12 cellular contexts compared by ENCODE assay signal in the genomic region with DNA sequence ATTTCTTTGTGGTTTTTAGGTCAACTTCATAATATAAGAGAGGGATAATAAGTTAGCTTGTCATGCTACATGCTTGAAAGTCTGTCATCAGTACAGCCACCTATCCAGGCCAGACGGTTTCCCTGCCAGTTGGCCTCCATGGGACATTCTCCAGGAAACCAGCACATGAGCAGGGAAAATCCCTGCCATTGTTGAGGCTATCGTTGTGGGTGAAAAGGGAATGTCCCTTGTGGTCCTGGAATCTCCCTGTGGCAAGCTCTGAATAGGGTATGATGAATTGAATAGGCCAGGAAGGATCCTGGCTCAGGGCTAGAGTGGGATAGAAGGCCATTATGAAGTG. TPM values are rescaled to one million over a fixed set of nuclear protein-coding genes. Genes with fewer than 3 reads are reported as not detected.
A peak's percentile ranks its signal among the peaks of the same experiment; 100 is the strongest.
DNase-seq lines count a peak whose midpoint lies in the region; ATAC-seq and TF ChIP-seq lines count a peak whose summit lies in the region.
"Had no signal": no experiment of that assay in that cellular context is flagged by ENCODE, and none has a peak within 500 bp of the region (broad histone marks: within the 10 kb centered on the region; RNA-seq: fewer than 3 reads in every experiment).

No MANE protein-coding gene starts in this region.

- peak; percentile 49 for DNase-seq in ACHN
- peak; percentile 44 for DNase-seq in HCEC 1CT
- peak; percentile 69 for DNase-seq in amniotic epithelial cell (ENCODE audit: low read depth)
- DNase-seq in iris pigment epithelial cell (ENCODE audit: low read depth): peak; percentile 73
- no peak for DNase-seq in HPDE6-E6E7 (ENCODE audit: extremely low spot score)
- DNase-seq in MM.1S: no peak
- DNase-seq in CD8-positive, alpha-beta T cell: no peak
- DNase-seq: heart right ventricle, NCI-H526 treated with DMSO at 0.1 percent for 48 hours had no signal

- H3K9me2 ChIP-seq in MM.1S (replicated peaks; ENCODE audit: insufficient read depth, low read length): no peaks in the 10 kb centered on the region

- H3K36me3 Mint-ChIP-seq in CD8-positive, alpha-beta T cell: peaks cover 11% of the 10 kb centered on the region
- H3K36me3 Mint-ChIP-seq: stimulated activated memory B cell treated with anti-CD40 and anti-IgM and Interleukin-4, amounts not matched to agents 10 μg/mL and 1 μg/mL and 100 μg/mL, for 72 hours had no signal

- in situ Hi-C loops in ACHN (cut with HindIII; ENCODE audit: low pct_ligation_motif_present, low pct_unique_long_range_greater_than_20kb, low sequenced_read_pairs): no loop called here

- no peaks in the 10 kb centered on the region for H3K4me1 Mint-ChIP-seq in CD8-positive, alpha-beta T cell (ENCODE audit: low read depth)
- H3K4me1 Mint-ChIP-seq: central memory CD8-positive, alpha-beta T cell; stimulated activated memory B cell treated with anti-CD40 and anti-IgM and Interleukin-4, amounts not matched to agents 10 μg/mL and 1 μg/mL and 100 μg/mL, for 72 hours had no signal

- ATAC-seq in GM19328 (IDR thresholded peaks at IDR 0.05; ENCODE audit: unreplicated experiment): no peak
- no peak for ATAC-seq in CD8-positive, alpha-beta T cell
- ATAC-seq: stimulated activated memory B cell treated with anti-CD40 and anti-IgM and Interleukin-4, amounts not matched to agents 10 μg/mL and 1 μg/mL and 100 μg/mL, for 72 hours had no signal

- H3K9ac ChIP-seq in MM.1S (ENCODE audit: low read length): no peak overlapping the region

- H4K20me1 ChIP-seq in MM.1S (ENCODE audit: insufficient read depth, low read length): no peaks in the 10 kb centered on the region

- no peak for TF ChIP-seq CTCF in MM.1S (IDR thresholded peaks at IDR 0.05; ENCODE audit: low read length)
- no peak for TF ChIP-seq CTCF in CD8-positive, alpha-beta T cell (IDR thresholded peaks at IDR 0.05)

- H3K4me3 Mint-ChIP-seq in CD8-positive, alpha-beta T cell: no peak overlapping the region
- H3K4me3 Mint-ChIP-seq: central memory CD8-positive, alpha-beta T cell; stimulated activated memory B cell treated with anti-CD40 and anti-IgM and Interleukin-4, amounts not matched to agents 10 μg/mL and 1 μg/mL and 100 μg/mL, for 72 hours had no signal

- no peaks in the 10 kb centered on the region for H3K79me2 ChIP-seq in MM.1S (ENCODE audit: low read length)

- H3K9me3 ChIP-seq in MM.1S (replicated peaks; ENCODE audit: insufficient read depth, low read length): no peaks in the 10 kb centered on the region
- no peaks in the 10 kb centered on the region for H3K9me3 ChIP-seq in CD8-positive, alpha-beta T cell (ENCODE audit: low read length)
- H3K9me3 ChIP-seq: heart right ventricle had no signal

- no peak overlapping the region for H3K4me3 ChIP-seq in MM.1S (ENCODE audit: low read length)
- H3K4me3 ChIP-seq in CD8-positive, alpha-beta T cell (ENCODE audit: low read depth, low read length): no peak overlapping the region
- H3K4me3 ChIP-seq: heart right ventricle had no signal

- no peaks in the 10 kb centered on the region for H3F3A ChIP-seq in MM.1S (ENCODE audit: insufficient read depth, low read length)

- H3K4me2 ChIP-seq in MM.1S (ENCODE audit: low read depth, low read length): no peak overlapping the region

- no peak overlapping the region for H3K27ac Mint-ChIP-seq in CD8-positive, alpha-beta T cell
- H3K27ac Mint-ChIP-seq: stimulated activated memory B cell treated with anti-CD40 and anti-IgM and Interleukin-4, amounts not matched to agents 10 μg/mL and 1 μg/mL and 100 μg/mL, for 72 hours had no signal

- H3K36me3 ChIP-seq in MM.1S (replicated peaks; ENCODE audit: insufficient read depth, low read length): no peaks in the 10 kb centered on the region
- no peaks in the 10 kb centered on the region for H3K36me3 ChIP-seq in CD8-positive, alpha-beta T cell (ENCODE audit: insufficient read depth, low read length)

- H2AFZ ChIP-seq in MM.1S (ENCODE audit: low read length): no peak overlapping the region

- intact Hi-C loops in CD8-positive, alpha-beta T cell (cut with DNase I, micrococcal nuclease): no loop called here

- no peak overlapping the region for H3K27ac ChIP-seq in MM.1S (ENCODE audit: low read length)
- H3K27ac ChIP-seq in CD8-positive, alpha-beta T cell (ENCODE audit: low read depth, low read length): no peak overlapping the region
- H3K27ac ChIP-seq: heart right ventricle had no signal

- H3K4me1 ChIP-seq in MM.1S (ENCODE audit: low read length): no peaks in the 10 kb centered on the region
- no peaks in the 10 kb centered on the region for H3K4me1 ChIP-seq in CD8-positive, alpha-beta T cell (ENCODE audit: insufficient read depth, low read length)

- CTCF ChIA-PET in CD8-positive, alpha-beta T cell (lab: Charles Lee): no interaction called here

- H3K27me3 Mint-ChIP-seq in CD8-positive, alpha-beta T cell (ENCODE audit: low read depth): no peaks in the 10 kb centered on the region
- H3K27me3 Mint-ChIP-seq: central memory CD8-positive, alpha-beta T cell; stimulated activated memory B cell treated with anti-CD40 and anti-IgM and Interleukin-4, amounts not matched to agents 10 μg/mL and 1 μg/mL and 100 μg/mL, for 72 hours had no signal

- POLR2A ChIA-PET in CD8-positive, alpha-beta T cell (lab: Charles Lee): no interaction called here

- no peaks in the 10 kb centered on the region for H3K27me3 ChIP-seq in MM.1S (replicated peaks; ENCODE audit: insufficient read depth, low read length)
- no peaks in the 10 kb centered on the region for H3K27me3 ChIP-seq in CD8-positive, alpha-beta T cell (ENCODE audit: insufficient read depth, low read length)
- H3K27me3 ChIP-seq: heart right ventricle had no signal

- no peaks in the 10 kb centered on the region for H3K9me3 Mint-ChIP-seq in CD8-positive, alpha-beta T cell
- H3K9me3 Mint-ChIP-seq: central memory CD8-positive, alpha-beta T cell; stimulated activated memory B cell treated with anti-CD40 and anti-IgM and Interleukin-4, amounts not matched to agents 10 μg/mL and 1 μg/mL and 100 μg/mL, for 72 hours had no signal

RNA-seq across cellular contexts. Expression of a gene that starts 12.2 kb away (rescaled TPM):
- 1 to 10 TPM; 2.5 to 2.7 TPM for total RNA-seq in CD8-positive, alpha-beta T cell

RNA-seq across cellular contexts. Expression of a gene that starts 18.7 kb away (rescaled TPM):
- total RNA-seq in CD8-positive, alpha-beta T cell: not detected

Comparison
In these comparisons a context has a peak if more than half of its experiments do, and no peak if none do; other contexts are left out.
1. DNase-seq: peak in ACHN (single experiment), HCEC 1CT (single experiment), amniotic epithelial cell (single experiment) and iris pigment epithelial cell (single experiment); none in HPDE6-E6E7 (single experiment), MM.1S (single experiment) and CD8-positive, alpha-beta T cell (0 of 7).